In the genomic region with DNA sequence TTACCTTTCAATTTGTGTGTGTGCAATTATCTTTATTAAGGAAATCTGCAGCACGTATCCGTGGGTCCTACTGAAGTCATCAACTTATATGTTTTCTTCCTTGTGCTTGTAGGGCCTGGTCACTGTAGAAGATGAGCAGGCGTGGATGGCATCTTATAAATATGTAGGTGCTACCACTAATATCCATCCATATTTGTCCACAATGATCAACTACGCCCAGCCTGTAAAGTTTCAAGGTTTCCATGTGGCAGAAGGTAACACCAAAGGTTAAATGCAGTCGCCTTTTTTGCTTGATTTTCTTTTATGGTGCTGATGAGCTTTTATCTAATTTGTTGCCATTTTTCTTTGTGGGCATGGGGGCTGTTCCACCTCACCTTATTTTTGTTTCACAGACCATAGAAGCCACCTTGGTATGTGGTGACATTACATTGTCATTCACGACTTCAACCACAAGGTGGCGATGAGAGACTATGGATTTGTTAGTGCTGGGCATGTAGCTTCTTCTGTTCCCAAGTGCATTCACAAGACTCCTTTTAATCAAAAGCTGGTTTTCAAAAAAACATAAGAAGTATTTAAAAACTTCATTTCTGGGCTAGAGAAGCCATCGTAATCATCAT, we compare ENCODE assay signal across 8 cellular contexts.
A peak's percentile ranks its signal among the peaks of the same experiment; 100 is the strongest.
DNase-seq lines count a peak whose midpoint lies in the region; ATAC-seq and TF ChIP-seq lines count a peak whose summit lies in the region.

No MANE protein-coding gene starts in this region.

- POLR2A ChIA-PET in PC-3 (lab: Charles Lee; ENCODE audit: unreplicated experiment) = no interaction called here

- H3K4me3 ChIP-seq in PC-3 (ENCODE audit: low read length) = no peak overlapping the region
- no peak overlapping the region for H3K4me3 ChIP-seq in right atrium auricular region
- no peak overlapping the region for H3K4me3 ChIP-seq in sigmoid colon

- H3K4me2 ChIP-seq in PC-3 (ENCODE audit: low read length) = peak overlapping the region; percentile 47; the same call in 1 of the 2 replicates

- TF ChIP-seq CTCF in PC-3 (conservative IDR thresholded peaks at IDR 0.05; ENCODE audit: low read depth, low read length) = peak; percentile 95
- peak; percentile 87 for TF ChIP-seq CTCF in right atrium auricular region (IDR thresholded peaks at IDR 0.05)
- peak; percentile 67 to 85 (median 76) for TF ChIP-seq CTCF in sigmoid colon (IDR thresholded peaks at IDR 0.05)

- intact Hi-C loops in PC-3 (cut with micrococcal nuclease) = loop anchor here (1.0 to 5.0 kb wide), 4 partner anchors 64 to 202 kb away; no protein-coding TSS in a partner anchor
- intact Hi-C loops in sigmoid colon (cut with DNase I) = loop anchor here (1.0 kb wide), 1 partner anchor 202 kb away; no protein-coding TSS in a partner anchor

- TF ChIP-seq EP300 in sigmoid colon (IDR thresholded peaks at IDR 0.05) = no peak

- DNase-seq in EH (ENCODE audit: low read depth) = peak; percentile 75
- peak; percentile 64 for DNase-seq in HuH-7 (ENCODE audit: low spot score)
- DNase-seq in PC-3 = peak; percentile 92
- peak; percentile 57 for DNase-seq in amniotic epithelial cell (ENCODE audit: low read depth)
- peak; percentile 78 for DNase-seq in right atrium auricular region (ENCODE audit: low spot score)
- DNase-seq in sigmoid colon = no peak
- no peak for DNase-seq in activated CD4-positive, CD25-positive, alpha-beta regulatory T cell treated with anti-CD3 and anti-CD28 coated beads, Interleukin-2, amount 50 U/mL, for 72 hours

- H3K27ac ChIP-seq in PC-3 (ENCODE audit: low read length) (peak overlapping the region; percentile 73; the same call in 1 of the 2 replicates), right atrium auricular region (no peak overlapping the region), sigmoid colon (no peak overlapping the region)

- H2AFZ ChIP-seq in PC-3 (ENCODE audit: low read length) = no peak overlapping the region

- ATAC-seq in GM21367 (IDR thresholded peaks at IDR 0.05; ENCODE audit: unreplicated experiment) (peak; percentile 74), PC-3 (peak; percentile 82)

- H3K9me3 ChIP-seq in PC-3 (ENCODE audit: low read length) = no peaks in the 10 kb centered on the region
- H3K9me3 ChIP-seq in right atrium auricular region = no peaks in the 10 kb centered on the region
- H3K9me3 ChIP-seq in sigmoid colon = no peaks in the 10 kb centered on the region

- CTCF ChIA-PET in PC-3 (lab: Charles Lee) = interaction anchor here (0.5 to 1.4 kb wide), 12 partner anchors 15 to 1171 kb away, joined by 3 to 68 read pairs (median 4); no protein-coding TSS in a partner anchor

- H3K27me3 ChIP-seq in PC-3 (ENCODE audit: low read length) (no peaks in the 10 kb centered on the region), right atrium auricular region (no peaks in the 10 kb centered on the region), sigmoid colon (no peaks in the 10 kb centered on the region)

- no peaks in the 10 kb centered on the region for H4K20me1 ChIP-seq in PC-3 (ENCODE audit: low read length)

- H3K4me1 ChIP-seq in PC-3 (ENCODE audit: insufficient read depth, low read length) (peaks cover 25% of the 10 kb centered on the region), right atrium auricular region (no peaks in the 10 kb centered on the region), sigmoid colon (no peaks in the 10 kb centered on the region)

- H3K36me3 ChIP-seq in PC-3 (ENCODE audit: low read depth, low read length) (peaks cover 4% of the 10 kb centered on the region; the same call in 1 of the 2 replicates), right atrium auricular region (peaks cover 24% of the 10 kb centered on the region), sigmoid colon (peaks cover 0 to 6% (median 0%) of the 10 kb centered on the region in 4 donors)

- 50 to 51% methylated on average over 8 of the region's 8 CpGs for WGBS in sigmoid colon, 2 donors

- no peak for TF ChIP-seq POLR2A in sigmoid colon (IDR thresholded peaks at IDR 0.05)

- H3K9ac ChIP-seq in PC-3 (ENCODE audit: low read length) = no peak overlapping the region

- BruUV-seq in PC-3 (replicated peaks; lab: Mats Ljungman, UMichigan) = no TSS peak

- H3K79me2 ChIP-seq in PC-3 (ENCODE audit: low read length) = no peaks in the 10 kb centered on the region

- H3F3A ChIP-seq in PC-3 (ENCODE audit: low read length, unreplicated experiment) = no peaks in the 10 kb centered on the region

- no peaks in the 10 kb centered on the region for H3K9me2 ChIP-seq in PC-3 (replicated peaks; ENCODE audit: low read length)

Comparison
In these comparisons a context has a peak if more than half of its experiments do, and no peak if none do; other contexts are left out.
1. DNase-seq: peak in EH (single experiment), HuH-7 (single experiment), PC-3 (single experiment), amniotic epithelial cell (single experiment) and right atrium auricular region (single experiment); none in sigmoid colon (single experiment) and activated CD4-positive, CD25-positive, alpha-beta regulatory T cell treated with anti-CD3 and anti-CD28 coated beads, Interleukin-2, amount 50 U/mL, for 72 hours (single experiment).
2. Peak in every context shown above with its lines, with median percentiles within 50 percentile points of each other: CTCF ChIP-seq.